In the genomic region with DNA sequence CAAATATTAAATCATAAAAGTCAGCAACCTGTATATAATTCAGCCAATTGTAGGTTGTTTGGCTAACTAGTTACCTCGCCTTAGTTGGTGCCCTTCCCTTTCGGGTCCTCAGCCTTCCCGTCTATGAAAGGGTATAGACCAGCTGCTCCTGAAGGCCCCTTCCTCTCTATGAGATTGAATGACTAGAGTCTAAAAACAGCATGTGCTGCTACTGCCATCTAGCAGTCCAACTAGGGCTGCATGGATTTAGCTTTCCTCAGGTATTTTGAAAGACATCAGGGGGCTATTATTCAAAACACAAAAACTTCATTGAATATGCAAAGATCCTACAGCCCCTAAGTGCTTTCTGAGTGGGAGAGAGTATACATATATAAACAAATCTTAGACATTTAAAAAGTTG, we compare ENCODE assay signal across 8 cellular contexts. TPM values are rescaled to one million over a fixed set of nuclear protein-coding genes. Genes with fewer than 3 reads are reported as not detected.
A peak's percentile ranks its signal among the peaks of the same experiment; 100 is the strongest.
DNase-seq lines count a peak whose midpoint lies in the region; ATAC-seq and TF ChIP-seq lines count a peak whose summit lies in the region.

No MANE protein-coding gene starts in this region.

- H3K9me3 ChIP-seq in heart left ventricle: no peaks in the 10 kb centered on the region
- H3K9me3 ChIP-seq in prostate gland: no peaks in the 10 kb centered on the region

- H3K4me1 ChIP-seq in heart left ventricle (no peaks in the 10 kb centered on the region), prostate gland (replicated peaks) (no peaks in the 10 kb centered on the region)

- H3K4me3 ChIP-seq in heart left ventricle (no peak overlapping the region), dorsolateral prefrontal cortex (no peak overlapping the region), prostate gland (no peak overlapping the region)

- no peaks in the 10 kb centered on the region for H3K36me3 Mint-ChIP-seq in type B pancreatic cell

- intact Hi-C loops in heart left ventricle (cut with DNase I): loop anchor here in 6 of 10 donors (2.0 to 10.0 kb wide), 5 partner anchors 234 to 534 kb away; no protein-coding TSS in a partner anchor
- intact Hi-C loops in left cardiac atrium (cut with DNase I): loop anchor here (2.0 to 5.0 kb wide), 2 partner anchors 532 to 536 kb away; no protein-coding TSS in a partner anchor
- intact Hi-C loops in dorsolateral prefrontal cortex (cut with DNase I): loop anchor here (2.0 to 5.0 kb wide), 2 partner anchors 531 to 532 kb away; no protein-coding TSS in a partner anchor
- intact Hi-C loops in prostate gland (cut with DNase I): no loop called here

- no peak overlapping the region for H3K27ac Mint-ChIP-seq in type B pancreatic cell

- peaks cover 15% of the 10 kb centered on the region for H3K4me1 Mint-ChIP-seq in type B pancreatic cell (ENCODE audit: unreplicated experiment)

- no peak overlapping the region for H3K4me3 Mint-ChIP-seq in type B pancreatic cell

- TF ChIP-seq CTCF in heart left ventricle (IDR thresholded peaks at IDR 0.05) (peak; percentile 12 to 54 (median 38)), dorsolateral prefrontal cortex (IDR thresholded peaks at IDR 0.05 in 54 of 56, conservative IDR thresholded peaks at IDR 0.05 in 2 of 56; ENCODE audit: low read depth in 1 of 56, partially characterized antibody in 56 of 56) (peak in 48 of 56 donors; percentile 4 to 64 (median 34)), type B pancreatic cell (conservative IDR thresholded peaks at IDR 0.05) (peak; percentile 83), prostate gland (IDR thresholded peaks at IDR 0.05) (no peak)

- H3K36me3 ChIP-seq in heart left ventricle: no peaks in the 10 kb centered on the region
- no peaks in the 10 kb centered on the region for H3K36me3 ChIP-seq in prostate gland

- WGBS in heart left ventricle, 4 donors: 14 to 24% (median 20%) methylated on average over 3 of the region's 3 CpGs
- WGBS in prostate gland: 15% methylated on average over 3 of the region's 3 CpGs

- TF ChIP-seq POLR2A in heart left ventricle (IDR thresholded peaks at IDR 0.05): no peak
- no peak for TF ChIP-seq POLR2A in prostate gland (IDR thresholded peaks at IDR 0.05)

- H3K9me3 Mint-ChIP-seq in type B pancreatic cell: no peaks in the 10 kb centered on the region

- DNase-seq in heart left ventricle (no peak), left cardiac atrium (no peak), NCI-H510A (lab: John Stamatoyannopoulos, UW) (peak; percentile 13), dorsolateral prefrontal cortex (no peak), type B pancreatic cell (ENCODE audit: extremely low spot score, unreplicated experiment) (no peak), prostate gland (ENCODE audit: low spot score) (no peak), foreskin melanocyte (no peak)

- H3K27ac ChIP-seq in heart left ventricle: no peak overlapping the region
- no peak overlapping the region for H3K27ac ChIP-seq in dorsolateral prefrontal cortex
- no peak overlapping the region for H3K27ac ChIP-seq in prostate gland

- H3K27me3 ChIP-seq in heart left ventricle (peaks cover 0 to 82% (median 0%) of the 10 kb centered on the region in 9 donors), dorsolateral prefrontal cortex (peaks cover 0 to 6% (median 0%) of the 10 kb centered on the region in 45 donors), prostate gland (replicated peaks; ENCODE audit: insufficient read depth) (peaks cover 3% of the 10 kb centered on the region)

- peak in 1 of 4 donors; percentile 46 for ATAC-seq in heart left ventricle
- ATAC-seq in left cardiac atrium: no peak
- ATAC-seq in GM18873 (IDR thresholded peaks at IDR 0.05; ENCODE audit: low FRiP score, unreplicated experiment): no peak

- peaks cover 14% of the 10 kb centered on the region for H3K27me3 Mint-ChIP-seq in type B pancreatic cell

RNA-seq across cellular contexts. Expression of a gene that starts 37.0 kb away (rescaled TPM):
- total RNA-seq in heart left ventricle (10 to 100 TPM; 26.8 to 59.2 (median 36.3) TPM), left cardiac atrium (10 to 100 TPM; 38.3 to 49.7 TPM), dorsolateral prefrontal cortex (10 to 100 TPM; 16.7 to 37.0 (median 26.8) TPM), type B pancreatic cell (ENCODE audit: low replicate concordance) (48.9 and 55.5 TPM in 2 replicates), prostate gland (10 to 100 TPM; 41.7 to 44.4 TPM)
- 10 to 100 TPM; 11.6 to 37.3 TPM for polyA plus RNA-seq in heart left ventricle

Comparison
In these comparisons a context has a peak if more than half of its experiments do, and no peak if none do; other contexts are left out.
1. CTCF ChIP-seq: peak in heart left ventricle (12 of 12), dorsolateral prefrontal cortex (48 of 56) and type B pancreatic cell (single experiment); none in prostate gland (0 of 4).